Comparison of ENCODE assay signal across 8 cellular contexts in the genomic region with DNA sequence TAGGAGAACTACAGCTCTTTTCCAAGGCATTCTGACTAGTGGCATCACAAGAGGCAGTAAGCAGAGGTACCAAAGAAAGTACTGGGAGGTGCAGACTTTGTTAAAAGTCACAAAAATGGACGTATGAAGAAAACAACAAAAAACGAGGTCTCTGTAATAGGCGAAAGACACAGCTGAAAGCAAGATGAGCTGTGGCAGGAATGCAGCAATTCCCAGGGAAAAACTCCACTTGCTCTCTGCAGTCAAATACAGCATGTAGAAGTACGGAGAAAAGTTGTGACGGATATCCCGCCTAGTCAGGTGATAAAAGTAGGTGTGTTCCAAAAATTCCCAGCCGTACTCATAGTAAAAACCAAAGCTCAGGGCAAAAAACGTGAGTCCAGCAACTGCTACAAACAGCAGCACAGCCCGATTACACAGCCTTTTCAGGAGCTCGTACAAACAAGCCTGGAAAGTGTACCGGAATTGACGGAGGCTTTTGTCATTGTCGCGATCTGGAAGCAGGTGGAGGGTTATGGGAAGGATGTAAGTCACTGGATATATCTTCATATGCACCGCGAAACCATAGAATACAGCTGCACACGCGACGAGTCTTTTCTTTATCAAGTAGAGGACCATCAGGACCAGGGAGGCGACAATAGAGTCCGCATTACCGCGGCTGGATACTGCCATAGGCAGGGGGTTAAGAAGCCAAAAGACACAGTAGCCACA. TPM values are rescaled to one million over a fixed set of nuclear protein-coding genes. Genes with fewer than 3 reads are reported as not detected.
DNase-seq lines count a peak whose midpoint lies in the region; ATAC-seq and TF ChIP-seq lines count a peak whose summit lies in the region.

No MANE protein-coding gene starts in this region.

- no CpG with 5 or more reads among the region's 23 CpGs for WGBS in iPS DF 6.9 (ENCODE audit: insufficient coverage, insufficient read length)

- no peaks in the 10 kb centered on the region for H3K27me3 ChIP-seq in HL-60 (ENCODE audit: insufficient read depth, poor library complexity, severe bottlenecking)
- H3K27me3 ChIP-seq in iPS DF 6.9 (ENCODE audit: control insufficient read depth, insufficient read depth, low read length) = no peaks in the 10 kb centered on the region
- no peaks in the 10 kb centered on the region for H3K27me3 ChIP-seq in skeletal muscle tissue (ENCODE audit: control insufficient read depth in 3 of 3, insufficient read depth in 3 of 3, low read length in 3 of 3)

- H3K9me3 ChIP-seq in iPS DF 6.9 (ENCODE audit: control insufficient read depth, insufficient read depth, low read length) = no peaks in the 10 kb centered on the region
- no peaks in the 10 kb centered on the region for H3K9me3 ChIP-seq in skeletal muscle tissue (ENCODE audit: control insufficient read depth in 3 of 3, low read length in 3 of 3)

- H3K36me3 Mint-ChIP-seq in activated naive CD8-positive, alpha-beta T cell = peaks cover 6% of the 10 kb centered on the region

- H3K9me3 Mint-ChIP-seq in activated naive CD8-positive, alpha-beta T cell (ENCODE audit: low read depth) = no peaks in the 10 kb centered on the region

- H3K27ac ChIP-seq in 22Rv1 = peak overlapping the region; percentile 83
- peak overlapping the region; percentile 72 for H3K27ac ChIP-seq in HL-60 (replicated peaks)
- no peak overlapping the region for H3K27ac ChIP-seq in iPS DF 6.9 (ENCODE audit: low read length)
- H3K27ac ChIP-seq in skeletal muscle tissue (ENCODE audit: low read depth, low read length) = peak overlapping the region; percentile 57

- H3K36me3 ChIP-seq in iPS DF 6.9 (ENCODE audit: control insufficient read depth, insufficient read depth, low read length) = no peaks in the 10 kb centered on the region
- H3K36me3 ChIP-seq in skeletal muscle tissue (ENCODE audit: control insufficient read depth in 3 of 3, insufficient read depth in 3 of 3, low read length in 3 of 3) = no peaks in the 10 kb centered on the region

- peak overlapping the region; percentile 97 for H3K4me3 Mint-ChIP-seq in activated naive CD8-positive, alpha-beta T cell

- peak in 1 of 2 experiments; percentile 21 for DNase-seq in HL-60 (ENCODE audit: low read depth in 1 of 2, low spot score in 1 of 2)
- DNase-seq in iPS DF 6.9 (ENCODE audit: low read depth, low spot score) = no peak

- peaks cover 35% of the 10 kb centered on the region for H3K4me1 Mint-ChIP-seq in activated naive CD8-positive, alpha-beta T cell (ENCODE audit: low read depth)

- peak overlapping the region; percentile 69 to 86 (median 84) for H3K9ac ChIP-seq in skeletal muscle tissue (ENCODE audit: low read depth in 1 of 3, low read length in 3 of 3)

- H3K4me1 ChIP-seq in iPS DF 6.9 (ENCODE audit: control insufficient read depth, insufficient read depth, low read length) (peaks cover 1% of the 10 kb centered on the region; the same call in 1 of the 2 replicates), skeletal muscle tissue (ENCODE audit: control insufficient read depth in 3 of 3, insufficient read depth in 3 of 3, low read length in 3 of 3) (peaks cover 15 to 26% (median 23%) of the 10 kb centered on the region in 3 donors)

- TF ChIP-seq CTCF in 22Rv1 (IDR thresholded peaks at IDR 0.05) (no peak), GM12875 (IDR thresholded peaks at IDR 0.05; ENCODE audit: borderline replicate concordance, insufficient read depth, low read depth, low read length) (no peak), HL-60 (IDR thresholded peaks at IDR 0.05; ENCODE audit: insufficient read depth, low read length) (no peak)

- H3K4me3 ChIP-seq in GM12875 (ENCODE audit: low read depth, low read length) (peak overlapping the region; percentile 66), HL-60 (replicated peaks; ENCODE audit: insufficient read depth, low read length) (peak overlapping the region; percentile 69), iPS DF 6.9 (ENCODE audit: low read length) (peak overlapping the region; percentile 41), skeletal muscle tissue (ENCODE audit: low read length in 3 of 3) (peak overlapping the region; percentile 86 to 97 (median 95))

- peak overlapping the region; percentile 87 for H3K27ac Mint-ChIP-seq in activated naive CD8-positive, alpha-beta T cell

- ATAC-seq in GM21717 (IDR thresholded peaks at IDR 0.05; ENCODE audit: unreplicated experiment) = no peak
- no peak for ATAC-seq in GM21360 (IDR thresholded peaks at IDR 0.05; ENCODE audit: unreplicated experiment)

- no peaks in the 10 kb centered on the region for H3K27me3 Mint-ChIP-seq in activated naive CD8-positive, alpha-beta T cell

RNA-seq across cellular contexts. Expression of a gene that starts 1.0 kb away (rescaled TPM):
- total RNA-seq in skeletal muscle tissue = 3.1 TPM

RNA-seq across cellular contexts. Expression of a gene that starts 39.1 kb away (rescaled TPM):
- 0.52 TPM for total RNA-seq in skeletal muscle tissue

RNA-seq across cellular contexts. Expression of a gene that starts 50.5 kb away (rescaled TPM):
- total RNA-seq in skeletal muscle tissue = not detected

Comparison
In these comparisons a context has a peak if more than half of its experiments do, and no peak if none do; other contexts are left out.
1. H3K4me3 ChIP-seq: peak in every context shown above with its lines; median percentile 95 in skeletal muscle tissue; 69 in HL-60; 66 in GM12875; 41 in iPS DF 6.9.